In genomic region chr1:209045326-209046057, GRCh38 we compare ENCODE assay signal across 15 cellular contexts.
DNase-seq lines count a peak whose midpoint lies in the region; ATAC-seq and TF ChIP-seq lines count a peak whose summit lies in the region.
"Had no signal": no experiment of that assay in that cellular context is flagged by ENCODE, and none has a peak within 500 bp of the region (broad histone marks: within the 10 kb centered on the region; RNA-seq: fewer than 3 reads in every experiment).

No MANE protein-coding gene starts in this region.

- H3K9me3 ChIP-seq in mucosa of descending colon, result no peaks in the 10 kb centered on the region

- peak; percentile 35 for DNase-seq in Daoy (ENCODE audit: low read depth)
- DNase-seq in NCI-H2029 (lab: John Stamatoyannopoulos, UW), result peak; percentile 35
- DNase-seq in astrocyte of the hippocampus (ENCODE audit: low read depth, low spot score), result peak; percentile 69
- DNase-seq in mucosa of descending colon, result no peak
- DNase-seq in activated CD4-positive, alpha-beta T cell treated with anti-CD3 and anti-CD28 coated beads, Interleukin-2, amount 50 U/mL, for 4 hours, result no peak
- DNase-seq in NCI-H524 (lab: John Stamatoyannopoulos, UW), result no peak
- DNase-seq: activated naive CD4-positive, alpha-beta T cell treated with anti-CD3 and anti-CD28 coated beads, Interleukin-2, amount 10 ng/mL, durations not matched to agents 7 days and 5 days; C1 segment of cervical spinal cord; naive thymus-derived CD8-positive, alpha-beta T cell; NCI-H2171 treated with DMSO at 0.1 percent for 48 hours; stimulated activated naive CD8-positive, alpha-beta T cell treated with anti-CD3 and anti-CD28 coated beads, Interleukin-15, Interleukin-2, amounts not matched to agents 100 U/mL and 50 U/mL, for 24 hours had no signal

- H3K4me3 ChIP-seq in mucosa of descending colon, result no peak overlapping the region

- no peaks in the 10 kb centered on the region for H3K4me1 ChIP-seq in mucosa of descending colon (ENCODE audit: low read depth)

- intact Hi-C loops in mucosa of descending colon (cut with DNase I, micrococcal nuclease), result no loop called here

- ATAC-seq in mucosa of descending colon, result peak; percentile 31
- no peak for ATAC-seq in HG02610 (IDR thresholded peaks at IDR 0.05; ENCODE audit: unreplicated experiment)
- ATAC-seq in HG03521 (IDR thresholded peaks at IDR 0.05; ENCODE audit: unreplicated experiment), result no peak
- ATAC-seq: naive thymus-derived CD8-positive, alpha-beta T cell; Right ventricle myocardium inferior; sciatic nerve; stimulated activated naive CD8-positive, alpha-beta T cell treated with anti-CD3 and anti-CD28 coated beads, Interleukin-15, Interleukin-2, amounts not matched to agents 100 U/mL and 50 U/mL, for 24 hours had no signal

- TF ChIP-seq CTCF in mucosa of descending colon (IDR thresholded peaks at IDR 0.05), result no peak

- H3K36me3 ChIP-seq in mucosa of descending colon (ENCODE audit: low read depth), result no peaks in the 10 kb centered on the region

Comparison
In these comparisons a context has a peak if more than half of its experiments do, and no peak if none do; other contexts are left out.
1. DNase-seq: peak in Daoy (single experiment), NCI-H2029 (single experiment) and astrocyte of the hippocampus (single experiment); none in mucosa of descending colon (0 of 3), activated CD4-positive, alpha-beta T cell treated with anti-CD3 and anti-CD28 coated beads, Interleukin-2, amount 50 U/mL, for 4 hours (0 of 2) and NCI-H524 (0 of 2).